In the genomic region with DNA sequence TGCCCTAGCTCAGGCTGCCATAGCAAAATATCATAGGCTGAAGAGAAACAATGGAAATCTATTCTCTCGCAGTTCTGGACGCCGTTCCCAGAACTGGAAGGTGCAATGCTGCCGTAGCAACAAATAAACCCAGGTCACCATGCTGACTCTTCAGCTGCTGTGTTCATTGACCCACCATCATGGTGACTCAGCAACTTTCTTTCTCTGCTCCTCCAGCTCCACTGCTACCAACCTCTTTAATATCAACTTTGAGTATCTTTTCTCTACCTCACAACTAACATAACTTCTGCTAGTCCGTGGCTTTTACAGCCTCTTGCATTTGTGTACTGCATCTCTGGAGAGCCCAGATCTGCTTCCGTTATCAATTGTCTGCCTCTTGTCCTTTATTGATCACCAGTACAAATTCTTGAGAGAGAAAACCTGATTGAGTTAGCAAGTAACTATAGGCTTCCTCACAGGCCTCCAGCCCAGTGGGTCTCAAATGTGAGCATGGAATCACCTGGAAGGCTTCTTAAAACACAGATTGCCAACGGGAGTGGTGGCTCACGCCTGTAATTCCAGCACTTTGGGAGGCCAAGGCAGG, we compare ENCODE assay signal across 13 cellular contexts. TPM values are rescaled to one million over a fixed set of nuclear protein-coding genes. Genes with fewer than 3 reads are reported as not detected.
DNase-seq lines count a peak whose midpoint lies in the region; ATAC-seq, FAIRE-seq and TF ChIP-seq lines count a peak whose summit lies in the region.
"Had no signal": no experiment of that assay in that cellular context is flagged by ENCODE, and none has a peak within 500 bp of the region (broad histone marks: within the 10 kb centered on the region; RNA-seq: fewer than 3 reads in every experiment).

No MANE protein-coding gene starts in this region.

- POLR2A ChIA-PET in A549 (lab: Yijun Ruan, JAX) = no interaction called here

- H3K9me3 ChIP-seq in A549 (0 out of 3 replicates have a peak, but pooled peaks cover 5% of the 10 kb centered on the region), GM23248 (ENCODE audit: low read depth) (no peaks in the 10 kb centered on the region), SK-N-MC (ENCODE audit: low read depth, low read length) (no peaks in the 10 kb centered on the region), hepatocyte (ENCODE audit: low read depth) (no peaks in the 10 kb centered on the region)
- H3K9me3 ChIP-seq: left lung had no signal

- H3K4me3 ChIP-seq in A549 (no peak overlapping the region), GM23248 (no peak overlapping the region), SK-N-MC (no peak overlapping the region), hepatocyte (no peak overlapping the region)
- H3K4me3 ChIP-seq: left lung had no signal

- H3K4me1 ChIP-seq in A549 = peaks cover 10% of the 10 kb centered on the region
- H3K4me1 ChIP-seq in GM23248 (ENCODE audit: insufficient read depth) = no peaks in the 10 kb centered on the region
- H3K4me1 ChIP-seq in hepatocyte (ENCODE audit: insufficient read depth) = no peaks in the 10 kb centered on the region

- TF ChIP-seq POLR2A in A549 (IDR thresholded peaks at IDR 0.05; ENCODE audit: low read length) = no peak

- H3K79me2 ChIP-seq in GM23248 (ENCODE audit: insufficient read depth) (no peaks in the 10 kb centered on the region), hepatocyte (no peaks in the 10 kb centered on the region)

- CTCF ChIA-PET in A549 (lab: Yijun Ruan, JAX) = interaction anchor here (0.7 to 2.2 kb wide), 4 partner anchors 22 to 288 kb away, joined by 3 to 6 read pairs (median 4); no protein-coding TSS in a partner anchor

- WGBS in A549 (ENCODE audit: missing lambda C conversion rate) = 88% methylated on average over 8 of the region's 8 CpGs
- whole genome bisulfite sequencing in GM23248 (ENCODE audit: low coverage in 1 of 2, low lambda C conversion rate in 2 of 2, missing lambda C conversion rate in 2 of 2), 2 experiments = 81 to 86% methylated on average over 8 of the region's 8 CpGs
- WGBS in hepatocyte (ENCODE audit: low lambda C conversion rate, missing lambda C conversion rate) = 87% methylated on average over 8 of the region's 8 CpGs

- H3K9ac ChIP-seq in GM23248 (no peak overlapping the region), SK-N-MC (ENCODE audit: insufficient read length) (no peak overlapping the region)

- in situ Hi-C loops in GM23248 (cut with MboI) = no loop called here

- H4K20me1 ChIP-seq in GM23248 (ENCODE audit: insufficient read depth) (no peaks in the 10 kb centered on the region), hepatocyte (ENCODE audit: insufficient read depth, poor library complexity, severe bottlenecking) (no peaks in the 10 kb centered on the region)

- no peak for TF ChIP-seq RAD21 in A549 (conservative IDR thresholded peaks at IDR 0.05 in 1 of 2, IDR thresholded peaks at IDR 0.05 in 1 of 2)

- no peak for TF ChIP-seq EP300 in A549 (IDR thresholded peaks at IDR 0.05)

- FAIRE-seq in A549 (lab: Jason Lieb, UNC) = peak; percentile 36
- FAIRE-seq: frontal cortex had no signal

- no peak overlapping the region for H3K4me2 ChIP-seq in A549
- H3K4me2 ChIP-seq in GM23248 (ENCODE audit: unreplicated experiment) = no peak overlapping the region
- no peak overlapping the region for H3K4me2 ChIP-seq in hepatocyte

- peak in 1 of 2 experiments; percentile 68 for DNase-seq in A549 (ENCODE audit: low read depth in 1 of 2, low spot score in 1 of 2)
- DNase-seq in GM23248 = peak; percentile 40
- no peak for DNase-seq in SK-N-MC (ENCODE audit: low read depth, low spot score)
- peak; percentile 27 for DNase-seq in hepatocyte (ENCODE audit: low spot score)
- DNase-seq in NCI-H1436 (lab: John Stamatoyannopoulos, UW) = no peak
- DNase-seq in HPDE6-E6E7 (ENCODE audit: extremely low spot score) = no peak
- DNase-seq: activated B cell treated with CpG ODN at 0.5 μM for 24 hours, left lung, NCI-H1092 had no signal

- H3K27me3 ChIP-seq in GM23248 (replicated peaks; ENCODE audit: insufficient read depth) (no peaks in the 10 kb centered on the region), hepatocyte (no peaks in the 10 kb centered on the region)
- H3K27me3 ChIP-seq: left lung had no signal

- no peaks in the 10 kb centered on the region for H3F3A ChIP-seq in GM23248 (ENCODE audit: insufficient read depth)

- H3K27ac ChIP-seq in A549 (peak overlapping the region; percentile 52 to 75), GM23248 (no peak overlapping the region), SK-N-MC (peak overlapping the region; percentile 86), hepatocyte (no peak overlapping the region)
- H3K27ac ChIP-seq: left lung had no signal

- no peaks in the 10 kb centered on the region for H3K36me3 ChIP-seq in GM23248 (ENCODE audit: low read depth)
- H3K36me3 ChIP-seq in SK-N-MC (ENCODE audit: insufficient read depth, low read length) = no peaks in the 10 kb centered on the region
- no peaks in the 10 kb centered on the region for H3K36me3 ChIP-seq in hepatocyte (replicated peaks; ENCODE audit: insufficient read depth, low read depth)
- H3K36me3 ChIP-seq: left lung had no signal

- ATAC-seq in A549 = peak in 1 of 2 experiments; percentile 23; a peak in 1 of 6 replicates
- no peak for ATAC-seq in activated CD4-positive, CD25-positive, alpha-beta regulatory T cell treated with anti-CD3 and anti-CD28 coated beads, Interleukin-2, amount 50 U/mL, for 24 hours
- ATAC-seq in HG02981 (IDR thresholded peaks at IDR 0.05; ENCODE audit: unreplicated experiment) = no peak
- ATAC-seq: left lung, Panc1 had no signal

- peak overlapping the region; percentile 69 for H2AFZ ChIP-seq in GM23248
- peak overlapping the region; percentile 27 for H2AFZ ChIP-seq in hepatocyte

- H3K9me2 ChIP-seq in GM23248 (ENCODE audit: insufficient read depth) (no peaks in the 10 kb centered on the region), hepatocyte (replicated peaks; ENCODE audit: insufficient read depth) (no peaks in the 10 kb centered on the region)

- no peak for TF ChIP-seq CTCF in A549 (IDR thresholded peaks at IDR 0.05)
- no peak for TF ChIP-seq CTCF in hepatocyte (IDR thresholded peaks at IDR 0.05; ENCODE audit: poor library complexity)

TF ChIP-seq in A549, 52 proteins besides CTCF, POLR2A, EP300 and RAD21 (continues in another document):
- no peak for TF ChIP-seq MYC (IDR thresholded peaks at IDR 0.05; ENCODE audit: borderline replicate concordance, low read length)
- no peak for TF ChIP-seq ZNF302 (CRISPR knock-in tag; IDR thresholded peaks at IDR 0.05)
- TF ChIP-seq CEBPB (IDR thresholded peaks at IDR 0.05) = no peak
- TF ChIP-seq GATA3 (IDR thresholded peaks at IDR 0.05; ENCODE audit: borderline replicate concordance) = no peak
- no peak for TF ChIP-seq FOSB (CRISPR knock-in tag; IDR thresholded peaks at IDR 0.05)
- no peak for TF ChIP-seq TP53 (CRISPR knock-in tag; IDR thresholded peaks at IDR 0.05)
- no peak for TF ChIP-seq NPAS2 (CRISPR knock-in tag; IDR thresholded peaks at IDR 0.05; ENCODE audit: borderline replicate concordance)
- TF ChIP-seq, protein P1, sequence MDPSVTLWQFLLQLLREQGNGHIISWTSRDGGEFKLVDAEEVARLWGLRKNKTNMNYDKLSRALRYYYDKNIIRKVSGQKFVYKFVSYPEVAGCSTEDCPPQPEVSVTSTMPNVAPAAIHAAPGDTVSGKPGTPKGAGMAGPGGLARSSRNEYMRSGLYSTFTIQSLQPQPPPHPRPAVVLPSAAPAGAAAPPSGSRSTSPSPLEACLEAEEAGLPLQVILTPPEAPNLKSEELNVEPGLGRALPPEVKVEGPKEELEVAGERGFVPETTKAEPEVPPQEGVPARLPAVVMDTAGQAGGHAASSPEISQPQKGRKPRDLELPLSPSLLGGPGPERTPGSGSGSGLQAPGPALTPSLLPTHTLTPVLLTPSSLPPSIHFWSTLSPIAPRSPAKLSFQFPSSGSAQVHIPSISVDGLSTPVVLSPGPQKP (IDR thresholded peaks at IDR 0.05; ENCODE audit: low read depth, low read length) = no peak
- TF ChIP-seq JUNB (IDR thresholded peaks at IDR 0.05) = no peak
- TF ChIP-seq, protein P2, sequence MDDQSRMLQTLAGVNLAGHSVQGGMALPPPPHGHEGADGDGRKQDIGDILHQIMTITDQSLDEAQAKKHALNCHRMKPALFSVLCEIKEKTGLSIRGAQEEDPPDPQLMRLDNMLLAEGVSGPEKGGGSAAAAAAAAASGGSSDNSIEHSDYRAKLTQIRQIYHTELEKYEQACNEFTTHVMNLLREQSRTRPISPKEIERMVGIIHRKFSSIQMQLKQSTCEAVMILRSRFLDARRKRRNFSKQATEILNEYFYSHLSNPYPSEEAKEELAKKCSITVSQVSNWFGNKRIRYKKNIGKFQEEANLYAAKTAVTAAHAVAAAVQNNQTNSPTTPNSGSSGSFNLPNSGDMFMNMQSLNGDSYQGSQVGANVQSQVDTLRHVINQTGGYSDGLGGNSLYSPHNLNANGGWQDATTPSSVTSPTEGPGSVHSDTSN (IDR thresholded peaks at IDR 0.05) = no peak
- TF ChIP-seq NFE2L2 (conservative IDR thresholded peaks at IDR 0.05; ENCODE audit: low read length) = peak; percentile 96
- TF ChIP-seq HOXB13 (CRISPR knock-in tag; IDR thresholded peaks at IDR 0.05; ENCODE audit: low read depth) = 0 out of 2 replicates have a peak, but pooled peaks have one; percentile 67
- peak; percentile 97 for TF ChIP-seq MAFK (IDR thresholded peaks at IDR 0.05; ENCODE audit: partially characterized antibody)
- TF ChIP-seq ZSCAN20 (CRISPR knock-in tag; IDR thresholded peaks at IDR 0.05) = no peak
- no peak for TF ChIP-seq EHMT2 (IDR thresholded peaks at IDR 0.05; ENCODE audit: low read depth)
- no peak for TF ChIP-seq SREBF2 (IDR thresholded peaks at IDR 0.05)
- TF ChIP-seq, protein P3, sequence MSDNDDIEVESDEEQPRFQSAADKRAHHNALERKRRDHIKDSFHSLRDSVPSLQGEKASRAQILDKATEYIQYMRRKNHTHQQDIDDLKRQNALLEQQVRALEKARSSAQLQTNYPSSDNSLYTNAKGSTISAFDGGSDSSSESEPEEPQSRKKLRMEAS (IDR thresholded peaks at IDR 0.05) = no peak
- no peak for TF ChIP-seq RCOR1 (IDR thresholded peaks at IDR 0.05; ENCODE audit: low read depth, low read length)

RNA-seq across cellular contexts. Expression of a gene that starts 47.3 kb away (rescaled TPM):
- polyA plus RNA-seq in A549 (2011; rRNA removed) (74.6 and 79.8 TPM in 2 replicates), A549 (2017; fragmentation: RNase III; extraction: RNeasy Plus Mini Kit Qiagen cat#74134 plus additional on column Dnase treatment) (51.2 to 53.3 TPM (median 52.2 TPM) in 3 replicates), GM23248 (2016; fragmentation: Nextera tagmentation; extraction: Ambion mirVana) (63.2 and 67.1 TPM in 2 replicates), hepatocyte (52.7 and 54.3 TPM in 2 replicates)
- polyA plus RNA-seq in A549 (2012; cell fraction: cytosol; rRNA removed) = 15.7 and 29.3 TPM in 2 replicates
- polyA plus RNA-seq in A549 (2012; cell fraction: nucleus; rRNA removed) = 15.2 and 25.8 TPM in 2 replicates
- polyA minus RNA-seq in A549 (2011; rRNA and poly(A)+ RNA removed) = 155 and 163 TPM in 2 replicates
- total RNA-seq in GM23248 (2014; rRNA removed; shearing (Covaris generic)) = 66.8 and 69.6 TPM in 2 replicates
- 62.4 and 67.3 TPM in 2 replicates for total RNA-seq in hepatocyte

Comparison
In these comparisons a context has a peak if more than half of its experiments do, and no peak if none do; other contexts are left out.
1. DNase-seq: peak in GM23248 (single experiment) and hepatocyte (single experiment); none in SK-N-MC (single experiment), NCI-H1436 (single experiment) and HPDE6-E6E7 (single experiment).
2. H3K27ac ChIP-seq: peak in A549 (2 of 2) and SK-N-MC (single experiment); none in GM23248 (single experiment) and hepatocyte (single experiment).